12 cellular contexts compared by ENCODE assay signal in genomic region chr1:234709473-234710279, GRCh38.
A peak's percentile ranks its signal among the peaks of the same experiment; 100 is the strongest.
DNase-seq lines count a peak whose midpoint lies in the region; ATAC-seq, FAIRE-seq and TF ChIP-seq lines count a peak whose summit lies in the region.
"Had no signal": no experiment of that assay in that cellular context is flagged by ENCODE, and none has a peak within 500 bp of the region (broad histone marks: within the 10 kb centered on the region; RNA-seq: fewer than 3 reads in every experiment).

No MANE protein-coding gene starts in this region.

- no peak overlapping the region for H3K4ac ChIP-seq in H1 (replicated peaks; ENCODE audit: insufficient read length, low read depth, low read length)

- no peak overlapping the region for H2BK12ac ChIP-seq in H1 (ENCODE audit: low read depth, low read length)

- H2BK120ac ChIP-seq in H1 (replicated peaks; ENCODE audit: low read depth, low read length): no peak overlapping the region

- H2AK5ac ChIP-seq in H1 (ENCODE audit: low read depth, low read length): no peak overlapping the region

- H2BK5ac ChIP-seq in H1 (ENCODE audit: low read depth, low read length): no peak overlapping the region

- no peak overlapping the region for H2BK20ac ChIP-seq in H1 (ENCODE audit: low read length)

- no peak overlapping the region for H3K56ac ChIP-seq in H1 (replicated peaks; ENCODE audit: insufficient read length, low read depth, low read length)

- TF ChIP-seq CTCF in Loucy (conservative IDR thresholded peaks at IDR 0.05; ENCODE audit: low read length) (no peak), H1 (IDR thresholded peaks at IDR 0.05; ENCODE audit: control extremely low read depth in 1 of 3, insufficient read depth in 1 of 3, low read depth in 1 of 3, low read length in 3 of 3) (no peak)

- H3K4me2 ChIP-seq in BLaER1 (no peak overlapping the region), Loucy (ENCODE audit: low read depth, low read length, poor library complexity, severe bottlenecking) (no peak overlapping the region), H1 (ENCODE audit: insufficient read depth in 1 of 2, low read depth in 2 of 2, low read length in 2 of 2) (no peak overlapping the region)

- no peaks in the 10 kb centered on the region for H3K9me2 ChIP-seq in Loucy (replicated peaks; ENCODE audit: low read depth, low read length)

- no peaks in the 10 kb centered on the region for H3K79me1 ChIP-seq in H1 (ENCODE audit: low read depth, low read length)

- CTCF ChIA-PET in H1 (lab: Charles Lee; ENCODE audit: partially characterized antibody): interaction anchor here (0.6 to 1.7 kb wide), 3 partner anchors 7 to 114 kb away, joined by 3 to 6 read pairs (median 5); no protein-coding TSS in a partner anchor

- ATAC-seq in HG03565 (IDR thresholded peaks at IDR 0.05; ENCODE audit: unreplicated experiment) (no peak), HG02870 (IDR thresholded peaks at IDR 0.05; ENCODE audit: unreplicated experiment) (no peak)

- H4K91ac ChIP-seq in H1 (replicated peaks; ENCODE audit: insufficient read length, low read length): no peak overlapping the region

- no peak overlapping the region; the same call in 1 of the 2 replicates for H4K8ac ChIP-seq in H1 (ENCODE audit: extremely low read depth, insufficient read depth, low read length)

- no peaks in the 10 kb centered on the region for H3K23me2 ChIP-seq in H1 (ENCODE audit: low read depth, low read length)

- no peak for FAIRE-seq in H1 (lab: Jason Lieb, UNC)

- no peak overlapping the region for H3K14ac ChIP-seq in H1 (ENCODE audit: insufficient read length)

- no peaks in the 10 kb centered on the region for H3K36me3 ChIP-seq in BLaER1
- H3K36me3 ChIP-seq in Loucy (ENCODE audit: insufficient read depth, low read length): no peaks in the 10 kb centered on the region
- no peaks in the 10 kb centered on the region for H3K36me3 ChIP-seq in H1 (ENCODE audit: control insufficient read depth in 2 of 4, insufficient read depth in 4 of 4, low read length in 3 of 4)
- H3K36me3 ChIP-seq: BE2C, brain microvascular endothelial cell had no signal

- H2BK15ac ChIP-seq in H1 (ENCODE audit: low read length): no peak overlapping the region

- H3K23ac ChIP-seq in H1 (ENCODE audit: insufficient read length): no peak overlapping the region

- H3K4me3 ChIP-seq in BLaER1: no peak overlapping the region
- H3K4me3 ChIP-seq in Loucy (ENCODE audit: low read length, poor library complexity, severe bottlenecking): no peak overlapping the region
- no peak overlapping the region for H3K4me3 ChIP-seq in H1 (ENCODE audit: extremely low read depth in 1 of 4, insufficient read depth in 2 of 4, low read depth in 3 of 4, low read length in 4 of 4)

- H3K9ac ChIP-seq in BLaER1: no peak overlapping the region
- H3K9ac ChIP-seq in Loucy (ENCODE audit: low read depth, low read length, poor library complexity, severe bottlenecking): peak overlapping the region; percentile 26
- H3K9ac ChIP-seq in H1 (replicated peaks in 1 of 4; ENCODE audit: extremely low read depth in 1 of 4, low read depth in 3 of 4, low read length in 3 of 4): no peak overlapping the region

- H3K9me3 ChIP-seq in BLaER1: no peaks in the 10 kb centered on the region
- no peaks in the 10 kb centered on the region; the same call in 1 of the 2 replicates for H3K9me3 ChIP-seq in Loucy (ENCODE audit: insufficient read depth, low read depth, low read length)
- no peaks in the 10 kb centered on the region for H3K9me3 ChIP-seq in H1 (ENCODE audit: insufficient read depth in 2 of 2, low read depth in 1 of 2, low read length in 1 of 2)
- H3K9me3 ChIP-seq: BE2C had no signal

- TF ChIP-seq RAD21 in H1 (IDR thresholded peaks at IDR 0.05 in 1 of 2, conservative IDR thresholded peaks at IDR 0.05 in 1 of 2; ENCODE audit: low read depth in 2 of 2, low read length in 2 of 2): no peak

- H4K20me1 ChIP-seq in BLaER1: no peaks in the 10 kb centered on the region
- H4K20me1 ChIP-seq in Loucy (ENCODE audit: insufficient read depth, low read length, poor library complexity, severe bottlenecking): no peaks in the 10 kb centered on the region
- H4K20me1 ChIP-seq in H1 (replicated peaks in 1 of 2; ENCODE audit: control insufficient read depth in 1 of 2, insufficient read depth in 2 of 2, low read length in 2 of 2): no peaks in the 10 kb centered on the region

- H4K5ac ChIP-seq in H1 (ENCODE audit: insufficient read length, low read depth, low read length): no peak overlapping the region

- POLR2A ChIA-PET in H1 (lab: Charles Lee; ENCODE audit: partially characterized antibody): no interaction called here

- H3K27ac ChIP-seq in BLaER1 (peak overlapping the region; percentile 56; the same call in 1 of the 2 replicates), H1 (ENCODE audit: low read depth, low read length) (no peak overlapping the region)
- H3K27ac ChIP-seq: brain microvascular endothelial cell had no signal

- H2AFZ ChIP-seq in Loucy (ENCODE audit: low read length) (peak overlapping the region; percentile 80), H1 (ENCODE audit: low read length) (peak overlapping the region; percentile 13; the same call in 1 of the 2 replicates)

- no peak overlapping the region for H3K18ac ChIP-seq in H1 (ENCODE audit: extremely low read depth, low read length)

- 89% methylated on average over 14 of the region's 14 CpGs; no CpG with 5 or more reads in 1 of the 2 experiments for WGBS in H1 (ENCODE audit: extremely low coverage in 1 of 2, insufficient coverage in 1 of 2, insufficient read length in 1 of 2, insufficient replicate concordance in 2 of 2, low coverage in 1 of 2, low lambda C conversion rate in 2 of 2, missing lambda C conversion rate in 1 of 2), 2 experiments

- TF ChIP-seq POLR2A in H1 (IDR thresholded peaks at IDR 0.05; ENCODE audit: control extremely low read depth in 1 of 2, low read depth in 2 of 2, low read length in 2 of 2): no peak

- H3K27me3 ChIP-seq in BLaER1 (no peaks in the 10 kb centered on the region), Loucy (ENCODE audit: insufficient read depth, low read length, poor library complexity, severe bottlenecking) (no peaks in the 10 kb centered on the region), H1 (replicated peaks in 1 of 4; ENCODE audit: control insufficient read depth in 3 of 4, extremely low read depth in 1 of 4, insufficient read depth in 3 of 4, low read length in 3 of 4) (no peaks in the 10 kb centered on the region)
- H3K27me3 ChIP-seq: BE2C, brain microvascular endothelial cell had no signal

- no peak for DNase-seq in H1 (ENCODE audit: low read depth in 1 of 2, low spot score in 2 of 2)
- DNase-seq in myocyte (ENCODE audit: low read depth): peak; percentile 90
- DNase-seq in HuH-7 (ENCODE audit: low spot score): no peak
- DNase-seq in LoVo (ENCODE audit: low spot score): no peak
- DNase-seq: BE2C, brain microvascular endothelial cell, NCI-H2227 treated with DMSO at 0.1 percent for 48 hours, T-cell had no signal

- H3K79me2 ChIP-seq in Loucy (ENCODE audit: insufficient read depth, low read length) (no peaks in the 10 kb centered on the region), H1 (ENCODE audit: control insufficient read depth in 1 of 2, insufficient read depth in 2 of 2, low read length in 2 of 2) (no peaks in the 10 kb centered on the region)

- H3K4me1 ChIP-seq in BLaER1 (peaks cover 19% of the 10 kb centered on the region), Loucy (ENCODE audit: insufficient read depth, low read length, poor library complexity, severe bottlenecking) (peaks cover 45% of the 10 kb centered on the region), H1 (replicated peaks in 1 of 4; ENCODE audit: control insufficient read depth in 3 of 4, insufficient read depth in 4 of 4, low read length in 3 of 4) (no peaks in the 10 kb centered on the region)
- H3K4me1 ChIP-seq: BE2C had no signal

- H3F3A ChIP-seq in Loucy (ENCODE audit: low read depth): no peaks in the 10 kb centered on the region

- TF ChIP-seq EP300 in H1 (IDR thresholded peaks at IDR 0.05; ENCODE audit: borderline replicate concordance in 1 of 2, low read depth in 2 of 2, low read length in 2 of 2): no peak

TF ChIP-seq in H1, 55 proteins besides CTCF, POLR2A, EP300 and RAD21:
- no peak for TF ChIP-seq KDM5A (IDR thresholded peaks at IDR 0.05; ENCODE audit: low read length)
- TF ChIP-seq FOSL1 (IDR thresholded peaks at IDR 0.05; ENCODE audit: insufficient read depth, low read depth, low read length): no peak
TF ChIP-seq in H1: peak in this region for 0.
